In genomic region chr11:10293423-10294288, GRCh38 we compare ENCODE assay signal across 8 cellular contexts. TPM values are rescaled to one million over a fixed set of nuclear protein-coding genes. Genes with fewer than 3 reads are reported as not detected.
A peak's percentile ranks its signal among the peaks of the same experiment; 100 is the strongest.
DNase-seq lines count a peak whose midpoint lies in the region; ATAC-seq, FAIRE-seq and TF ChIP-seq lines count a peak whose summit lies in the region.

SBF2 (minus strand) TSS chr11:10294219; CDS start chr11:10294069, 150 bp downstream.

- H2BK20ac ChIP-seq in H1 (ENCODE audit: low read length), result peak within 1 kb of the TSS; percentile 49; the same call in 1 of the 2 replicates

- peaks cover 5% of the 10 kb centered on the region; the same call in 1 of the 2 replicates for H3K79me1 ChIP-seq in H1 (ENCODE audit: low read depth, low read length)

- peaks cover 52% of the 10 kb centered on the region for H3K27me3 Mint-ChIP-seq in activated CD8-positive, alpha-beta memory T cell treated with anti-CD3 and anti-CD28 coated beads, Interleukin-2, amount 10 ng/mL, durations not matched to agents 7 days and 5 days

- H3K9ac ChIP-seq in H1 (replicated peaks in 1 of 4; ENCODE audit: extremely low read depth in 1 of 4, low read depth in 3 of 4, low read length in 3 of 4), result peak within 1 kb of the TSS; percentile 59 to 81 (median 72)

- no peak within 1 kb of the TSS for H3K27ac Mint-ChIP-seq in activated CD8-positive, alpha-beta memory T cell treated with anti-CD3 and anti-CD28 coated beads, Interleukin-2, amount 10 ng/mL, durations not matched to agents 7 days and 5 days

- H3K9me3 ChIP-seq in H1 (ENCODE audit: insufficient read depth in 2 of 2, low read depth in 1 of 2, low read length in 1 of 2), result no peaks in the 10 kb centered on the region

- peak within 1 kb of the TSS; percentile 93 for H3K18ac ChIP-seq in H1 (ENCODE audit: extremely low read depth, low read length)

- H2BK15ac ChIP-seq in H1 (ENCODE audit: low read length), result peak within 1 kb of the TSS; percentile 93; the same call in 1 of the 2 replicates

- H3K23me2 ChIP-seq in H1 (ENCODE audit: low read depth, low read length), result peaks cover 11% of the 10 kb centered on the region

- peak within 1 kb of the TSS; percentile 20 for H4K91ac ChIP-seq in H1 (replicated peaks; ENCODE audit: insufficient read length, low read length)

- peak within 1 kb of the TSS; percentile 91 for H4K5ac ChIP-seq in H1 (ENCODE audit: insufficient read length, low read depth, low read length)

- H3K4me3 Mint-ChIP-seq in activated CD8-positive, alpha-beta memory T cell treated with anti-CD3 and anti-CD28 coated beads, Interleukin-2, amount 10 ng/mL, durations not matched to agents 7 days and 5 days, result peak within 1 kb of the TSS; percentile 70

- no peak within 1 kb of the TSS for H2AK5ac ChIP-seq in H1 (ENCODE audit: low read depth, low read length)

- no peaks in the 10 kb centered on the region for H3K9me3 Mint-ChIP-seq in activated CD8-positive, alpha-beta memory T cell treated with anti-CD3 and anti-CD28 coated beads, Interleukin-2, amount 10 ng/mL, durations not matched to agents 7 days and 5 days (ENCODE audit: low read depth)

- H2BK12ac ChIP-seq in H1 (ENCODE audit: low read depth, low read length), result peak within 1 kb of the TSS; percentile 91; the same call in 1 of the 2 replicates

- no peak within 1 kb of the TSS for H3K23ac ChIP-seq in H1 (ENCODE audit: insufficient read length)

- H3K4me3 ChIP-seq in GM12875 (ENCODE audit: low read depth, low read length) (peak within 1 kb of the TSS; percentile 61), H1 (ENCODE audit: extremely low read depth in 1 of 4, insufficient read depth in 2 of 4, low read depth in 3 of 4, low read length in 4 of 4) (peak within 1 kb of the TSS; percentile 74 to 95 (median 80))

- peaks cover 2 to 5% of the 10 kb centered on the region in 2 experiments for H4K20me1 ChIP-seq in H1 (replicated peaks in 1 of 2; ENCODE audit: control insufficient read depth in 1 of 2, insufficient read depth in 2 of 2, low read length in 2 of 2)

- peak within 1 kb of the TSS; percentile 92 for H4K8ac ChIP-seq in H1 (ENCODE audit: extremely low read depth, insufficient read depth, low read length)

- peak within 1 kb of the TSS; percentile 88; the same call in 1 of the 2 replicates for H2BK5ac ChIP-seq in H1 (ENCODE audit: low read depth, low read length)

- peak; percentile 12 to 75 for TF ChIP-seq POLR2A in H1 (IDR thresholded peaks at IDR 0.05; ENCODE audit: control extremely low read depth in 1 of 2, low read depth in 2 of 2, low read length in 2 of 2)

- H3K56ac ChIP-seq in H1 (replicated peaks; ENCODE audit: insufficient read length, low read depth, low read length), result peak within 1 kb of the TSS; percentile 83

- H3K36me3 ChIP-seq in H1 (ENCODE audit: control insufficient read depth in 2 of 4, insufficient read depth in 4 of 4, low read length in 3 of 4), result no peaks in the 10 kb centered on the region

- TF ChIP-seq RAD21 in H1 (IDR thresholded peaks at IDR 0.05 in 1 of 2, conservative IDR thresholded peaks at IDR 0.05 in 1 of 2; ENCODE audit: low read depth in 2 of 2, low read length in 2 of 2), result no peak

- WGBS in H1 (ENCODE audit: extremely low coverage in 1 of 2, insufficient coverage in 1 of 2, insufficient read length in 1 of 2, insufficient replicate concordance in 2 of 2, low coverage in 1 of 2, low lambda C conversion rate in 2 of 2, missing lambda C conversion rate in 1 of 2), 2 experiments, result 3% methylated on average over 25 of the region's 81 CpGs; no CpG with 5 or more reads in 1 of the 2 experiments

- TF ChIP-seq CTCF in GM12875 (IDR thresholded peaks at IDR 0.05; ENCODE audit: borderline replicate concordance, insufficient read depth, low read depth, low read length) (no peak), H1 (IDR thresholded peaks at IDR 0.05; ENCODE audit: control extremely low read depth in 1 of 3, insufficient read depth in 1 of 3, low read depth in 1 of 3, low read length in 3 of 3) (no peak)

- POLR2A ChIA-PET in H1 (lab: Charles Lee; ENCODE audit: partially characterized antibody), result interaction anchor here (0.8 to 12.5 kb wide), 4 partner anchors 10 to 59 kb away, joined by 3 to 156 read pairs (median 3); partner anchors contain the start of gene ADM

- peak within 1 kb of the TSS; percentile 88 for H2BK120ac ChIP-seq in H1 (replicated peaks; ENCODE audit: low read depth, low read length)

- H3K4me1 ChIP-seq in H1 (replicated peaks in 1 of 4; ENCODE audit: control insufficient read depth in 3 of 4, insufficient read depth in 4 of 4, low read length in 3 of 4), result peaks cover 3 to 17% (median 10%) of the 10 kb centered on the region in 4 experiments

- H3K27me3 ChIP-seq in H1 (replicated peaks in 1 of 4; ENCODE audit: control insufficient read depth in 3 of 4, extremely low read depth in 1 of 4, insufficient read depth in 3 of 4, low read length in 3 of 4), result no peaks in the 10 kb centered on the region

- peaks cover 34% of the 10 kb centered on the region for H3K4me1 Mint-ChIP-seq in activated CD8-positive, alpha-beta memory T cell treated with anti-CD3 and anti-CD28 coated beads, Interleukin-2, amount 10 ng/mL, durations not matched to agents 7 days and 5 days

- no peak within 1 kb of the TSS for H3K14ac ChIP-seq in H1 (ENCODE audit: insufficient read length)

- CTCF ChIA-PET in activated CD8-positive, alpha-beta memory T cell treated with anti-CD3 and anti-CD28 coated beads, Interleukin-2, amount 10 ng/mL, durations not matched to agents 7 days and 5 days (lab: Charles Lee), result interaction anchor here (0.8 to 6.1 kb wide), 4 partner anchors 9 to 14 kb away, joined by 3 to 42 read pairs (median 4); no protein-coding TSS in a partner anchor
- CTCF ChIA-PET in H1 (lab: Charles Lee; ENCODE audit: partially characterized antibody), result interaction anchor here (5.9 kb wide), 1 partner anchor 10 kb away, joined by 35 read pairs; the partner anchor contains the start of gene ADM

- DNase-seq in NCI-H748 treated with DMSO at 0.1 percent for 48 hours (lab: John Stamatoyannopoulos, UW), result peak; percentile 52
- DNase-seq in activated CD8-positive, alpha-beta memory T cell treated with anti-CD3 and anti-CD28 coated beads, Interleukin-2, amount 10 ng/mL, durations not matched to agents 7 days and 5 days, result peak; percentile 83
- peak in 1 of 2 experiments; percentile 93 for DNase-seq in H1 (ENCODE audit: low read depth in 1 of 2, low spot score in 2 of 2)
- peak; percentile 83 for DNase-seq in medulla oblongata (ENCODE audit: extremely low spot score)
- DNase-seq in stimulated activated CD4-positive, alpha-beta T cell treated with anti-CD3 and anti-CD28 coated beads, TNF-alpha, amount 100 ng/mL, for 24 hours (ENCODE audit: low read depth in 3 of 3), result peak; percentile 54 to 78 (median 62)

- H2AFZ ChIP-seq in H1 (ENCODE audit: low read length), result peak within 1 kb of the TSS; percentile 82

- H3K4ac ChIP-seq in H1 (replicated peaks; ENCODE audit: insufficient read length, low read depth, low read length), result peak within 1 kb of the TSS; percentile 13

- peak; percentile 46 for ATAC-seq in HG03025 (IDR thresholded peaks at IDR 0.05; ENCODE audit: low FRiP score, unreplicated experiment)
- ATAC-seq in activated CD8-positive, alpha-beta memory T cell treated with anti-CD3 and anti-CD28 coated beads, Interleukin-2, amount 10 ng/mL, durations not matched to agents 7 days and 5 days, result peak; percentile 68
- no peak for ATAC-seq in HG02870 (IDR thresholded peaks at IDR 0.05; ENCODE audit: unreplicated experiment)

- H3K79me2 ChIP-seq in H1 (ENCODE audit: control insufficient read depth in 1 of 2, insufficient read depth in 2 of 2, low read length in 2 of 2), result peaks cover 0 to 41% of the 10 kb centered on the region in 2 experiments; a peak in 2 of 4 replicates

- H3K4me2 ChIP-seq in H1 (ENCODE audit: insufficient read depth in 1 of 2, low read depth in 2 of 2, low read length in 2 of 2), result peak within 1 kb of the TSS; percentile 94 to 96

- no peak for FAIRE-seq in H1 (lab: Jason Lieb, UNC)

- peaks cover 5% of the 10 kb centered on the region for H3K36me3 Mint-ChIP-seq in activated CD8-positive, alpha-beta memory T cell treated with anti-CD3 and anti-CD28 coated beads, Interleukin-2, amount 10 ng/mL, durations not matched to agents 7 days and 5 days

- H3K27ac ChIP-seq in H1 (ENCODE audit: low read depth, low read length), result peak within 1 kb of the TSS; percentile 77

- TF ChIP-seq EP300 in H1 (IDR thresholded peaks at IDR 0.05; ENCODE audit: borderline replicate concordance in 1 of 2, low read depth in 2 of 2, low read length in 2 of 2), result no peak

TF ChIP-seq in H1, 55 proteins besides CTCF, POLR2A, EP300 and RAD21 (continues in another document):
- TF ChIP-seq SP2 (IDR thresholded peaks at IDR 0.05; ENCODE audit: low read length), result no peak
- TF ChIP-seq, protein P1, sequence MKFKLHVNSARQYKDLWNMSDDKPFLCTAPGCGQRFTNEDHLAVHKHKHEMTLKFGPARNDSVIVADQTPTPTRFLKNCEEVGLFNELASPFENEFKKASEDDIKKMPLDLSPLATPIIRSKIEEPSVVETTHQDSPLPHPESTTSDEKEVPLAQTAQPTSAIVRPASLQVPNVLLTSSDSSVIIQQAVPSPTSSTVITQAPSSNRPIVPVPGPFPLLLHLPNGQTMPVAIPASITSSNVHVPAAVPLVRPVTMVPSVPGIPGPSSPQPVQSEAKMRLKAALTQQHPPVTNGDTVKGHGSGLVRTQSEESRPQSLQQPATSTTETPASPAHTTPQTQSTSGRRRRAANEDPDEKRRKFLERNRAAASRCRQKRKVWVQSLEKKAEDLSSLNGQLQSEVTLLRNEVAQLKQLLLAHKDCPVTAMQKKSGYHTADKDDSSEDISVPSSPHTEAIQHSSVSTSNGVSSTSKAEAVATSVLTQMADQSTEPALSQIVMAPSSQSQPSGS (IDR thresholded peaks at IDR 0.05; ENCODE audit: low read length), result no peak
- TF ChIP-seq ASH2L (IDR thresholded peaks at IDR 0.05; ENCODE audit: low read length), result peak; percentile 49
- TF ChIP-seq FOSL1 (IDR thresholded peaks at IDR 0.05; ENCODE audit: insufficient read depth, low read depth, low read length), result no peak
- TF ChIP-seq, protein P2, sequence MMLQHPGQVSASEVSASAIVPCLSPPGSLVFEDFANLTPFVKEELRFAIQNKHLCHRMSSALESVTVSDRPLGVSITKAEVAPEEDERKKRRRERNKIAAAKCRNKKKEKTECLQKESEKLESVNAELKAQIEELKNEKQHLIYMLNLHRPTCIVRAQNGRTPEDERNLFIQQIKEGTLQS (IDR thresholded peaks at IDR 0.05; ENCODE audit: insufficient read depth, low read depth, low read length), result no peak

RNA-seq across cellular contexts. Expression of gene SBF2, which starts in this region (rescaled TPM):
- 1 to 10 TPM; 4.6 to 8.3 TPM for total RNA-seq in activated CD8-positive, alpha-beta memory T cell treated with anti-CD3 and anti-CD28 coated beads, Interleukin-2, amount 10 ng/mL, durations not matched to agents 7 days and 5 days
- 50.5 and 54.1 TPM in 2 replicates for total RNA-seq in H1 (2021; fragmentation: NEBNext Ultra II Directional; extraction: Animal tissue kit (Norgen Biotek cat#: 25700))
- 23.4 and 36.7 TPM in 2 replicates for polyA plus RNA-seq in H1 (2011; rRNA removed)
- 37.3 TPM for polyA plus RNA-seq in H1 (2011; cell fraction: cytosol; rRNA removed)
- 36.1 TPM for polyA plus RNA-seq in H1 (2011; cell fraction: nucleus; rRNA removed)
- 33.3 to 38.8 TPM (median 37.1 TPM) in 4 replicates for polyA plus RNA-seq in H1 (2012, experiment 1 of 2)
- polyA plus RNA-seq in H1 (2012, experiment 2 of 2), result 3.4 TPM
- 15.9 TPM for polyA plus RNA-seq in H1 (2013, experiment 1 of 2)
- 18.9 TPM for polyA plus RNA-seq in H1 (2013, experiment 2 of 2)
- polyA minus RNA-seq in H1 (2011; rRNA and poly(A)+ RNA removed), result 116 and 173 TPM in 2 replicates
- 44.3 TPM for polyA minus RNA-seq in H1 (2011; cell fraction: cytosol; rRNA and poly(A)+ RNA removed)
- 129 TPM for polyA minus RNA-seq in H1 (2011; cell fraction: nucleus; rRNA and poly(A)+ RNA removed)
